Comparison of ENCODE assay signal across 18 cellular contexts in the genomic region with DNA sequence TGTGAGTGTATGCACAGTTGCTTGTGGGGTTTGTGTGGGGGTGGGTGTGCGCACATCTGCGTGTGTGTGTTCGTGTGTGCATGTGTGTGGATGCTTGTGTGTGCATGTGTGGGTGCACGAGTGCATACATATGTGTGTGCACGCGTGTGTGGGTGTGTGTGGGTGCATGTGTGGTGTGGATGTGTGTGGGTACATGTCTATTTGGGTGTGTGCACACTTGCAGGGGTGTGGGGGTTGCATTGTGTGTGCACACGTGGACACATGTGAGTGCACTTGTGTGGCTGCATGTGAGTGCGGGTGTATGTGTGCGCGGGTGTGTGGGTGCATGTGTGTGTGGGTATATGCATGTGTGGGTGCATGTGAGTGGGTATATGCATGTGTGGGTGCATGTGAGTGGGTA.
DNase-seq lines count a peak whose midpoint lies in the region; ATAC-seq, FAIRE-seq and TF ChIP-seq lines count a peak whose summit lies in the region.
"Had no signal": no experiment of that assay in that cellular context is flagged by ENCODE, and none has a peak within 500 bp of the region (broad histone marks: within the 10 kb centered on the region; RNA-seq: fewer than 3 reads in every experiment).

No MANE protein-coding gene starts in this region.

- intact Hi-C loops in kidney (cut with DNase I) = no loop called here
- intact Hi-C loops in sigmoid colon (cut with DNase I) = no loop called here

- 0 out of 2 replicates have a peak overlapping the region, but pooled peaks have one; percentile 81 for H2BK12ac ChIP-seq in H1 (ENCODE audit: low read depth, low read length)

- no peak overlapping the region for H4K8ac ChIP-seq in H1 (ENCODE audit: extremely low read depth, insufficient read depth, low read length)

- H3K36me3 ChIP-seq in HEK293 (ENCODE audit: control insufficient read depth in 2 of 2, insufficient read depth in 1 of 2, low read length in 2 of 2) (peaks cover 0 to 3% of the 10 kb centered on the region in 2 experiments; a peak in 1 of 3 replicates), H1 (ENCODE audit: control insufficient read depth in 2 of 4, insufficient read depth in 4 of 4, low read length in 3 of 4) (no peaks in the 10 kb centered on the region), kidney (ENCODE audit: control insufficient read depth in 1 of 2, insufficient read depth in 2 of 2, low read length in 2 of 2) (peaks cover 7% of the 10 kb centered on the region in 2 donors), sigmoid colon (peaks cover 0 to 78% (median 27%) of the 10 kb centered on the region in 4 donors)
- H3K36me3 ChIP-seq: SJCRH30 had no signal

- H4K5ac ChIP-seq in H1 (ENCODE audit: insufficient read length, low read depth, low read length) = no peak overlapping the region

- H3K9ac ChIP-seq in H1 (replicated peaks in 1 of 4; ENCODE audit: extremely low read depth in 1 of 4, low read depth in 3 of 4, low read length in 3 of 4) (no peak overlapping the region; a peak in 1 of 7 replicates), kidney (ENCODE audit: low read length in 2 of 2) (no peak overlapping the region)

- H3K23ac ChIP-seq in H1 (ENCODE audit: insufficient read length) = no peak overlapping the region

- H3K27ac ChIP-seq in HEK293 (ENCODE audit: extremely low read depth, low read depth, low read length) (no peak overlapping the region), H1 (ENCODE audit: low read depth, low read length) (no peak overlapping the region), kidney (ENCODE audit: low read depth in 2 of 2, low read length in 2 of 2) (no peak overlapping the region), sigmoid colon (no peak overlapping the region)
- H3K27ac ChIP-seq: SJCRH30 had no signal

- no peak overlapping the region for H3K4me2 ChIP-seq in H1 (ENCODE audit: insufficient read depth in 1 of 2, low read depth in 2 of 2, low read length in 2 of 2)

- H2AK5ac ChIP-seq in H1 (ENCODE audit: low read depth, low read length) = no peak overlapping the region

- no peak overlapping the region; the same call in 1 of the 2 replicates for H2BK5ac ChIP-seq in H1 (ENCODE audit: low read depth, low read length)

- no peak for ATAC-seq in HG03025 (IDR thresholded peaks at IDR 0.05; ENCODE audit: low FRiP score, unreplicated experiment)

- no peak for TF ChIP-seq RAD21 in H1 (IDR thresholded peaks at IDR 0.05 in 1 of 2, conservative IDR thresholded peaks at IDR 0.05 in 1 of 2; ENCODE audit: low read depth in 2 of 2, low read length in 2 of 2)

- H3K23me2 ChIP-seq in H1 (ENCODE audit: low read depth, low read length) = peaks cover 10% of the 10 kb centered on the region

- H3K9me3 ChIP-seq in HEK293 (ENCODE audit: control insufficient read depth, insufficient read depth, low read depth, low read length) = no peaks in the 10 kb centered on the region
- no peaks in the 10 kb centered on the region; a peak in 1 of 4 replicates for H3K9me3 ChIP-seq in H1 (ENCODE audit: insufficient read depth in 2 of 2, low read depth in 1 of 2, low read length in 1 of 2)
- no peaks in the 10 kb centered on the region for H3K9me3 ChIP-seq in kidney (ENCODE audit: control insufficient read depth in 1 of 2, low read length in 2 of 2)
- no peaks in the 10 kb centered on the region for H3K9me3 ChIP-seq in sigmoid colon
- H3K9me3 ChIP-seq: SJCRH30 had no signal

- no peak overlapping the region for H2BK20ac ChIP-seq in H1 (ENCODE audit: low read length)

- no peak overlapping the region for H3K18ac ChIP-seq in H1 (ENCODE audit: extremely low read depth, low read length)

- H3K4me3 ChIP-seq in HEK293 (ENCODE audit: low read depth, low read length) (no peak overlapping the region), H1 (ENCODE audit: extremely low read depth in 1 of 4, insufficient read depth in 2 of 4, low read depth in 3 of 4, low read length in 4 of 4) (no peak overlapping the region), kidney (ENCODE audit: low read length in 2 of 2) (no peak overlapping the region), sigmoid colon (no peak overlapping the region)
- H3K4me3 ChIP-seq: SJCRH30 had no signal

- H2AFZ ChIP-seq in H1 (ENCODE audit: low read length) = no peak overlapping the region

- H4K20me1 ChIP-seq in H1 (replicated peaks in 1 of 2; ENCODE audit: control insufficient read depth in 1 of 2, insufficient read depth in 2 of 2, low read length in 2 of 2) = peaks cover 0 to 9% of the 10 kb centered on the region in 2 experiments

- H2BK15ac ChIP-seq in H1 (ENCODE audit: low read length) = 0 out of 2 replicates have a peak overlapping the region, but pooled peaks have one; percentile 36

- 93% methylated on average over 10 of the region's 10 CpGs; no CpG with 5 or more reads in 1 of the 2 experiments for WGBS in H1 (ENCODE audit: extremely low coverage in 1 of 2, insufficient coverage in 1 of 2, insufficient read length in 1 of 2, insufficient replicate concordance in 2 of 2, low coverage in 1 of 2, low lambda C conversion rate in 2 of 2, missing lambda C conversion rate in 1 of 2), 2 experiments
- WGBS in sigmoid colon, 2 donors = 93 to 96% methylated on average over 10 of the region's 10 CpGs

- POLR2A ChIA-PET in HEK293 (lab: Yijun Ruan, JAX) = no interaction called here
- POLR2A ChIA-PET in H1 (lab: Charles Lee; ENCODE audit: partially characterized antibody) = no interaction called here

- H3K27me3 ChIP-seq in H1 (replicated peaks in 1 of 4; ENCODE audit: control insufficient read depth in 3 of 4, extremely low read depth in 1 of 4, insufficient read depth in 3 of 4, low read length in 3 of 4) = no peaks in the 10 kb centered on the region
- H3K27me3 ChIP-seq in sigmoid colon = no peaks in the 10 kb centered on the region
- H3K27me3 ChIP-seq: SJCRH30 had no signal

- TF ChIP-seq EP300 in H1 (IDR thresholded peaks at IDR 0.05; ENCODE audit: borderline replicate concordance in 1 of 2, low read depth in 2 of 2, low read length in 2 of 2) = no peak
- TF ChIP-seq EP300 in sigmoid colon (IDR thresholded peaks at IDR 0.05) = no peak

- no peak for TF ChIP-seq CTCF in HEK293 (tag by site-specific recombination; IDR thresholded peaks at IDR 0.05)
- TF ChIP-seq CTCF in H1 (IDR thresholded peaks at IDR 0.05; ENCODE audit: control extremely low read depth in 1 of 3, insufficient read depth in 1 of 3, low read depth in 1 of 3, low read length in 3 of 3) = no peak
- no peak for TF ChIP-seq CTCF in kidney (IDR thresholded peaks at IDR 0.05; ENCODE audit: borderline replicate concordance, extremely low read depth, insufficient read depth)
- no peak for TF ChIP-seq CTCF in sigmoid colon (IDR thresholded peaks at IDR 0.05)

- CTCF ChIA-PET in HEK293 (lab: Yijun Ruan, JAX) = no interaction called here
- CTCF ChIA-PET in H1 (lab: Charles Lee; ENCODE audit: partially characterized antibody) = no interaction called here

- FAIRE-seq in H1 (lab: Jason Lieb, UNC) = no peak
- FAIRE-seq in kidney (lab: Jason Lieb, UNC) = no peak

- no peak overlapping the region for H2BK120ac ChIP-seq in H1 (replicated peaks; ENCODE audit: low read depth, low read length)

- DNase-seq in H1 (ENCODE audit: low read depth in 1 of 2, low spot score in 2 of 2) = no peak
- peak; percentile 14 for DNase-seq in kidney
- DNase-seq in sigmoid colon = peak; percentile 25
- DNase-seq in HPDE6-E6E7 (ENCODE audit: extremely low spot score) = no peak
- DNase-seq in NCI-H1105 (lab: John Stamatoyannopoulos, UW) = no peak
- no peak for DNase-seq in activated CD4-positive, CD25-positive, alpha-beta regulatory T cell treated with anti-CD3 and anti-CD28 coated beads, Interleukin-2, amount 50 U/mL, for 72 hours
- DNase-seq: CD4-positive, alpha-beta memory T cell; HCEC 1CT; KBM-7; NCI-H1436; NCI-H2029; NCI-H2171; NCI-H446; NK-92 treated with Interleukin-12 subunit alpha and Interleukin-12 subunit beta, amount 100 ng/mL, for 24 hours; OCI-M1; SJCRH30 had no signal

- no peaks in the 10 kb centered on the region for H3K79me2 ChIP-seq in H1 (ENCODE audit: control insufficient read depth in 1 of 2, insufficient read depth in 2 of 2, low read length in 2 of 2)

- no peak overlapping the region for H3K4ac ChIP-seq in H1 (replicated peaks; ENCODE audit: insufficient read length, low read depth, low read length)

- TF ChIP-seq POLR2A in H1 (IDR thresholded peaks at IDR 0.05; ENCODE audit: control extremely low read depth in 1 of 2, low read depth in 2 of 2, low read length in 2 of 2) = no peak
- TF ChIP-seq POLR2A in sigmoid colon (IDR thresholded peaks at IDR 0.05) = no peak

- H3K14ac ChIP-seq in H1 (ENCODE audit: insufficient read length) = peak overlapping the region; percentile 35

- peaks cover 4% of the 10 kb centered on the region for H3K79me1 ChIP-seq in H1 (ENCODE audit: low read depth, low read length)

- no peak overlapping the region for H4K91ac ChIP-seq in H1 (replicated peaks; ENCODE audit: insufficient read length, low read length)

- H3K56ac ChIP-seq in H1 (replicated peaks; ENCODE audit: insufficient read length, low read depth, low read length) = no peak overlapping the region

- no peaks in the 10 kb centered on the region for H3K4me1 ChIP-seq in HEK293 (ENCODE audit: control insufficient read depth, insufficient read depth, low read length)
- peaks cover 0 to 23% (median 12%) of the 10 kb centered on the region in 4 experiments; a peak in 5 of 7 replicates for H3K4me1 ChIP-seq in H1 (replicated peaks in 1 of 4; ENCODE audit: control insufficient read depth in 3 of 4, insufficient read depth in 4 of 4, low read length in 3 of 4)
- H3K4me1 ChIP-seq in kidney (ENCODE audit: control insufficient read depth in 1 of 2, insufficient read depth in 1 of 2, low read depth in 1 of 2, low read length in 2 of 2) = no peaks in the 10 kb centered on the region
- H3K4me1 ChIP-seq in sigmoid colon = no peaks in the 10 kb centered on the region
- H3K4me1 ChIP-seq: SJCRH30 had no signal

TF ChIP-seq in HEK293, 187 proteins besides CTCF, POLR2A, EP300 and RAD21 (continues in another document):
- TF ChIP-seq ZNF132 (tag by site-specific recombination; IDR thresholded peaks at IDR 0.05; ENCODE audit: borderline replicate concordance) = no peak

TF ChIP-seq in H1, 55 proteins besides CTCF, POLR2A, EP300 and RAD21:
- TF ChIP-seq SP4 (IDR thresholded peaks at IDR 0.05; ENCODE audit: low read length) = no peak

Comparison
In these comparisons a context has a peak if more than half of its experiments do, and no peak if none do; other contexts are left out.
1. DNase-seq: peak in kidney (single experiment) and sigmoid colon (single experiment); none in H1 (0 of 2), HPDE6-E6E7 (single experiment), NCI-H1105 (single experiment) and activated CD4-positive, CD25-positive, alpha-beta regulatory T cell treated with anti-CD3 and anti-CD28 coated beads, Interleukin-2, amount 50 U/mL, for 72 hours (single experiment).